8 cellular contexts compared by ENCODE assay signal in genomic region chr3:27483117-27484001, GRCh38. TPM values are rescaled to one million over a fixed set of nuclear protein-coding genes. Genes with fewer than 3 reads are reported as not detected.
A peak's percentile ranks its signal among the peaks of the same experiment; 100 is the strongest.
DNase-seq lines count a peak whose midpoint lies in the region; ATAC-seq and TF ChIP-seq lines count a peak whose summit lies in the region.

No MANE protein-coding gene starts in this region.

- H3K36me3 Mint-ChIP-seq in activated naive CD8-positive, alpha-beta T cell: no peaks in the 10 kb centered on the region

- no peaks in the 10 kb centered on the region for H3K27me3 Mint-ChIP-seq in activated naive CD8-positive, alpha-beta T cell

- intact Hi-C loops in heart right ventricle (cut with DNase I): loop anchor here in 5 of 10 donors (5.0 to 10.0 kb wide), 3 partner anchors 39 to 191 kb away; no protein-coding TSS in a partner anchor
- intact Hi-C loops in aorta (cut with DNase I): loop anchor here (1.0 to 10.0 kb wide), 4 partner anchors 20 to 194 kb away; no protein-coding TSS in a partner anchor

- H3K27me3 ChIP-seq in heart right ventricle (no peaks in the 10 kb centered on the region), aorta (ENCODE audit: control insufficient read depth in 1 of 2, insufficient read depth in 2 of 2, low read length in 1 of 2) (no peaks in the 10 kb centered on the region)

- H3K27ac ChIP-seq in heart right ventricle: peak overlapping the region; percentile 83 to 97 (median 93)
- peak overlapping the region; percentile 71 for H3K27ac ChIP-seq in aorta (ENCODE audit: low read depth in 1 of 2, low read length in 2 of 2)

- H3K4me1 ChIP-seq in heart right ventricle (peaks cover 0 to 47% (median 23%) of the 10 kb centered on the region in 9 donors), aorta (ENCODE audit: control insufficient read depth in 1 of 2, insufficient read depth in 2 of 2, low read length in 2 of 2) (no peaks in the 10 kb centered on the region)

- peak overlapping the region; percentile 97 for H3K4me3 Mint-ChIP-seq in activated naive CD8-positive, alpha-beta T cell

- ATAC-seq in GM19438 (IDR thresholded peaks at IDR 0.05; ENCODE audit: low read depth, unreplicated experiment): peak; percentile 31
- ATAC-seq in HG03520 (IDR thresholded peaks at IDR 0.05; ENCODE audit: unreplicated experiment): peak; percentile 15
- ATAC-seq in heart right ventricle: peak in 7 of 8 donors; percentile 2 to 40 (median 9)
- ATAC-seq in aorta (ENCODE audit: low FRiP score): peak; percentile 64

- H3K9me3 ChIP-seq in heart right ventricle (no peaks in the 10 kb centered on the region), aorta (ENCODE audit: control insufficient read depth, low read length) (no peaks in the 10 kb centered on the region)

- H3K36me3 ChIP-seq in heart right ventricle: no peaks in the 10 kb centered on the region
- H3K36me3 ChIP-seq in aorta (ENCODE audit: control insufficient read depth in 1 of 2, insufficient read depth in 2 of 2, low read length in 1 of 2): no peaks in the 10 kb centered on the region

- H3K4me1 Mint-ChIP-seq in activated naive CD8-positive, alpha-beta T cell (ENCODE audit: low read depth): peaks cover 42% of the 10 kb centered on the region

- H3K27ac Mint-ChIP-seq in activated naive CD8-positive, alpha-beta T cell: peak overlapping the region; percentile 87

- WGBS in heart right ventricle, 2 donors: 0 to 1% methylated on average over 60 to 73 of the region's 74 CpGs
- 0% methylated on average over 42 to 74 of the region's 74 CpGs for WGBS in aorta, 2 donors

- no peak for TF ChIP-seq CTCF in heart right ventricle (IDR thresholded peaks at IDR 0.05)

- DNase-seq in D341Med (ENCODE audit: low spot score) (peak; percentile 61), SHP77 treated with DMSO at 0.1 percent for 48 hours (lab: John Stamatoyannopoulos, UW) (peak; percentile 39), heart right ventricle (peak; percentile 37 to 44), pons (ENCODE audit: low spot score) (peak; percentile 69), aorta (peak; percentile 71 to 88)

- no peaks in the 10 kb centered on the region for H3K9me3 Mint-ChIP-seq in activated naive CD8-positive, alpha-beta T cell (ENCODE audit: low read depth)

- H3K4me3 ChIP-seq in heart right ventricle (peak overlapping the region; percentile 49 to 91 (median 80)), aorta (ENCODE audit: low read length in 2 of 2) (peak overlapping the region; percentile 74 to 84)

RNA-seq across cellular contexts. Expression of gene SLC4A7, which starts 0.8 kb away (rescaled TPM):
- 10 to 100 TPM in 8 of 10 donors, 1 to 10 TPM in 2; 8.0 to 18.7 (median 13.1) TPM for total RNA-seq in heart right ventricle
- 1 to 10 TPM; 3.0 to 3.3 TPM for polyA plus RNA-seq in heart right ventricle
- 10 to 100 TPM; 61.0 to 62.8 TPM for total RNA-seq in aorta
- polyA plus RNA-seq in aorta: 10 to 100 TPM in 1 of 2 donors, 1 to 10 TPM in 1; 5.4 to 14.0 TPM

Comparison
In these comparisons a context has a peak if more than half of its experiments do, and no peak if none do; other contexts are left out.
1. Peak in every context shown above with its lines: DNase-seq, ATAC-seq, H3K4me3 ChIP-seq and H3K27ac ChIP-seq.
2. ATAC-seq: peak in every context shown above with its lines; median percentile 64 in aorta; 31 in GM19438; 15 in HG03520; 9 in heart right ventricle.